In the genomic region with DNA sequence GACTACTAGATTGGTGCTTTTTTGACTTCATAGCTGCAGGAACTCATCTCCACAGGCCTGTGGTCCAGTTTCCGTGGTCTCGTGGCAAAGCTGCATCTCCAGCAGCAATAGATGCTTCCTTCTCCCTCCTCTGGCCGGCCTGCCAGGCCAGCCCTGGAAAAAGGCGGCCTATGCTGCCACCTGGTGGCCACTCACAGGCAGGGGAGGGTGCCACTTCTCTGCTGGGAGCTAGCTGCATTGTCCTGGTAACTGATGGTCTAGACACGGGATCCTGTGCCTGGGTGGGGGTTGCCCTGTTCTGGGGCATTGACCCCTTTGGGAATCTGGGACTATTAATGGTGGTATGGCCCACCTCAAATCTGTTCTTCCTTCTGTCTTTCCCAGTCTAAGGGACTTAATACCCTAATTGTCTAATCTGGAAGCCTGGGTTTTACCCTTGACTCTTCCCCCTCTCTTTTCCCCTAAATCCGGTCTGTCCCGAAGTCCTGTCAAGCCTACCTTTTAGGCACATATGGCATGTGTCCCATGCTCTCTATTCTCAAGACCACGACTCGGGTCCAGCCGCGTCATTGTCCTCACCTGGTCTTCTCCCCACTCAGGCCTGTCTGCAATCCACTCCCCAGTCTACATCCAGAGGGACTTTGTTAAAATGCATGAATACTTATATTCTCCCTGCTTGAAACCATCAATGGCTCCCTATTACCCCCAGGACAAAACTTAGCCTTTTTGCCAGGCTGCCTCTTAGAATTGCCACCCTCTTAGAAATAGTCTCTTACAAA, we compare ENCODE assay signal across 8 cellular contexts. TPM values are rescaled to one million over a fixed set of nuclear protein-coding genes. Genes with fewer than 3 reads are reported as not detected.
DNase-seq lines count a peak whose midpoint lies in the region; ATAC-seq lines count a peak whose summit lies in the region.

No MANE protein-coding gene starts in this region.

- DNase-seq in AG08396 (ENCODE audit: low spot score) (peak; percentile 89), NCI-H748 (lab: John Stamatoyannopoulos, UW; ENCODE audit: unreplicated experiment) (peak; percentile 71), dermis blood vessel endothelial cell (peak; percentile 87), medulla oblongata (ENCODE audit: extremely low spot score) (peak; percentile 90)
- peak; percentile 65 to 69 for DNase-seq in activated CD4-positive, alpha-beta T cell treated with anti-CD3 and anti-CD28 coated beads, Interleukin-2, amount 50 U/mL, for 4 hours
- peak; percentile 68 for DNase-seq in stimulated activated CD8-positive, alpha-beta memory T cell treated with anti-CD3 and anti-CD28 coated beads, Interleukin-15, amount 100 ng/mL, for 24 hours (ENCODE audit: low read depth)

- ATAC-seq in GM18868 (IDR thresholded peaks at IDR 0.05; ENCODE audit: unreplicated experiment) (peak; percentile 87), HG03342 (IDR thresholded peaks at IDR 0.05; ENCODE audit: unreplicated experiment) (peak; percentile 86)

RNA-seq across cellular contexts. Expression of gene PTGS1, which starts 20.1 kb away (rescaled TPM):
- total RNA-seq in dermis blood vessel endothelial cell = 2.7 and 3.6 TPM in 2 replicates

Comparison
In these comparisons a context has a peak if more than half of its experiments do, and no peak if none do; other contexts are left out.
1. Peak in every context shown above with its lines: DNase-seq and ATAC-seq.